In genomic region chr16:87188104-87188503, GRCh38 we compare ENCODE assay signal across 26 cellular contexts.
"Had no signal": no experiment of that assay in that cellular context is flagged by ENCODE, and none has a peak within 500 bp of the region (broad histone marks: within the 10 kb centered on the region; RNA-seq: fewer than 3 reads in every experiment).

No MANE protein-coding gene starts in this region.

- H3K27ac Mint-ChIP-seq: activated CD4-positive, alpha-beta memory T cell treated with anti-CD3 and anti-CD28 coated beads for 36 hours; activated CD4-positive, alpha-beta T cell treated with anti-CD3 and anti-CD28 coated beads for 36 hours; activated CD4-positive, alpha-beta T cell treated with anti-CD3 and anti-CD28 coated beads, Interleukin-2, amount 10 ng/mL, durations not matched to agents 24 days and 14 days; activated CD8-positive, alpha-beta memory T cell treated with anti-CD3 and anti-CD28 coated beads, Interleukin-2, amount 10 ng/mL, durations not matched to agents 7 days and 5 days; activated CD8-positive, alpha-beta T cell treated with anti-CD3 and anti-CD28 coated beads, Interleukin-2, amount 10 ng/mL, durations not matched to agents 7 days and 5 days; activated naive CD4-positive, alpha-beta T cell treated with anti-CD3 and anti-CD28 coated beads, Interleukin-2, amount 10 ng/mL, durations not matched to agents 7 days and 5 days; activated T-helper 2 cell treated with anti-CD3 and anti-CD28 coated beads, Interferon-gamma antibody, Interleukin-2, Interleukin-4, amounts not matched to agents 10 μg/mL and 5 μg/mL and 100 μg/mL, durations not matched to agents 14 hours and 24 hours and 36 hours had no signal

- H3K27ac ChIP-seq: brain microvascular endothelial cell, colonic mucosa, epithelial cell of prostate, esophagus squamous epithelium, gastroesophageal sphincter had no signal

- H3K4me3 ChIP-seq: colonic mucosa, esophagus squamous epithelium, gastroesophageal sphincter had no signal

- H3K36me3 ChIP-seq: brain microvascular endothelial cell, colonic mucosa, esophagus squamous epithelium, gastroesophageal sphincter had no signal

- H3K27me3 Mint-ChIP-seq: activated CD4-positive, alpha-beta memory T cell treated with anti-CD3 and anti-CD28 coated beads for 36 hours; activated CD4-positive, alpha-beta T cell treated with anti-CD3 and anti-CD28 coated beads, Interleukin-2, amount 10 ng/mL, durations not matched to agents 24 days and 14 days; activated CD8-positive, alpha-beta memory T cell treated with anti-CD3 and anti-CD28 coated beads, Interleukin-2, amount 10 ng/mL, durations not matched to agents 7 days and 5 days; activated naive CD4-positive, alpha-beta T cell treated with anti-CD3 and anti-CD28 coated beads, Interleukin-2, amount 10 ng/mL, durations not matched to agents 7 days and 5 days; central memory CD8-positive, alpha-beta T cell had no signal

- ATAC-seq: activated CD4-positive, alpha-beta T cell treated with anti-CD3 and anti-CD28 coated beads for 36 hours; activated CD8-positive, alpha-beta memory T cell treated with anti-CD3 and anti-CD28 coated beads, Interleukin-2, amount 10 ng/mL, durations not matched to agents 7 days and 5 days; activated CD8-positive, alpha-beta T cell treated with anti-CD3 and anti-CD28 coated beads, Interleukin-2, amount 10 ng/mL, durations not matched to agents 7 days and 5 days; activated naive CD4-positive, alpha-beta T cell treated with anti-CD3 and anti-CD28 coated beads, Interleukin-2, amount 50 U/mL, for 72 hours; gastroesophageal sphincter had no signal

- H3K4me1 Mint-ChIP-seq: activated CD4-positive, alpha-beta T cell treated with anti-CD3 and anti-CD28 coated beads for 36 hours; activated CD4-positive, alpha-beta T cell treated with anti-CD3 and anti-CD28 coated beads, Interleukin-2, amount 10 ng/mL, durations not matched to agents 24 days and 14 days; activated CD8-positive, alpha-beta memory T cell treated with anti-CD3 and anti-CD28 coated beads, Interleukin-2, amount 10 ng/mL, durations not matched to agents 7 days and 5 days; activated naive CD4-positive, alpha-beta T cell treated with anti-CD3 and anti-CD28 coated beads, Interleukin-2, amount 10 ng/mL, durations not matched to agents 7 days and 5 days; central memory CD8-positive, alpha-beta T cell had no signal

- H3K27me3 ChIP-seq: brain microvascular endothelial cell, colonic mucosa, esophagus squamous epithelium had no signal

- H3K36me3 Mint-ChIP-seq: activated CD4-positive, alpha-beta memory T cell treated with anti-CD3 and anti-CD28 coated beads for 36 hours had no signal

- H3K4me3 Mint-ChIP-seq: activated CD4-positive, alpha-beta memory T cell treated with anti-CD3 and anti-CD28 coated beads for 36 hours; activated CD4-positive, alpha-beta T cell treated with anti-CD3 and anti-CD28 coated beads for 36 hours; activated CD4-positive, alpha-beta T cell treated with anti-CD3 and anti-CD28 coated beads, Interleukin-2, amount 10 ng/mL, durations not matched to agents 24 days and 14 days; activated CD8-positive, alpha-beta memory T cell treated with anti-CD3 and anti-CD28 coated beads, Interleukin-2, amount 10 ng/mL, durations not matched to agents 7 days and 5 days; activated CD8-positive, alpha-beta T cell treated with anti-CD3 and anti-CD28 coated beads, Interleukin-2, amount 10 ng/mL, durations not matched to agents 7 days and 5 days; activated naive CD4-positive, alpha-beta T cell treated with anti-CD3 and anti-CD28 coated beads, Interleukin-2, amount 10 ng/mL, durations not matched to agents 7 days and 5 days; activated T-helper 1 cell treated with anti-CD3 and anti-CD28 coated beads, Interleukin-12 subunit alpha, Interleukin-12 subunit beta, Interleukin-2, Interleukin-4 antibody, amounts not matched to agents 30 ng/mL and 10 ng/mL and 1 ng/mL, durations not matched to agents 14 hours and 24 hours and 36 hours; central memory CD8-positive, alpha-beta T cell had no signal

- H3K4me1 ChIP-seq: colonic mucosa, gastroesophageal sphincter had no signal

- H3K9me3 ChIP-seq: colonic mucosa had no signal

- DNase-seq: activated CD4-positive, alpha-beta memory T cell treated with anti-CD3 and anti-CD28 coated beads for 36 hours; activated CD4-positive, alpha-beta T cell treated with anti-CD3 and anti-CD28 coated beads for 36 hours; activated CD4-positive, alpha-beta T cell treated with anti-CD3 and anti-CD28 coated beads, Interleukin-2, amount 10 ng/mL, durations not matched to agents 24 days and 14 days; activated CD4-positive, CD25-positive, alpha-beta regulatory T cell; activated CD4-positive, CD25-positive, alpha-beta regulatory T cell treated with anti-CD3 and anti-CD28 coated beads, Interleukin-2, amount 50 U/mL, for 72 hours; activated CD8-positive, alpha-beta memory T cell treated with anti-CD3 and anti-CD28 coated beads, Interleukin-2, amount 10 ng/mL, durations not matched to agents 7 days and 5 days; activated CD8-positive, alpha-beta memory T cell treated with anti-CD3 and anti-CD28 coated beads, Interleukin-2, amount 50 U/mL, for 4 hours; activated CD8-positive, alpha-beta T cell treated with anti-CD3 and anti-CD28 coated beads, Interleukin-2, amount 10 ng/mL, durations not matched to agents 7 days and 5 days; activated effector memory CD4-positive, alpha-beta T cell treated with anti-CD3 and anti-CD28 coated beads, Interleukin-2, amount 50 U/mL, for 16 hours; activated naive CD4-positive, alpha-beta T cell treated with anti-CD3 and anti-CD28 coated beads, Interleukin-2, amount 10 ng/mL, durations not matched to agents 7 days and 5 days; activated T-cell treated with anti-CD3 and anti-CD28 coated beads, Interleukin-2, amount 50 U/mL, for 1 hour; activated T-cell treated with anti-CD3 and anti-CD28 coated beads, Interleukin-2, amount 50 U/mL, for 48 hours; amniotic stem cell; anterior cingulate cortex; brain microvascular endothelial cell; colonic mucosa; effector CD8-positive, alpha-beta T cell; esophagus squamous epithelium; foreskin melanocyte; T-helper 2 cell had no signal
